ENCODE assay signal across 9 cellular contexts in genomic region chr10:112435013-112435619, GRCh38. TPM values are rescaled to one million over a fixed set of nuclear protein-coding genes. Genes with fewer than 3 reads are reported as not detected.
DNase-seq lines count a peak whose midpoint lies in the region; ATAC-seq lines count a peak whose summit lies in the region.
"Had no signal": no experiment of that assay in that cellular context is flagged by ENCODE, and none has a peak within 500 bp of the region (broad histone marks: within the 10 kb centered on the region; RNA-seq: fewer than 3 reads in every experiment).

No MANE protein-coding gene starts in this region.

- no peak overlapping the region for H3K4me3 ChIP-seq in H7 (ENCODE audit: insufficient read depth, low read depth, low read length)

- DNase-seq in NCI-H748 (lab: John Stamatoyannopoulos, UW; ENCODE audit: unreplicated experiment): peak; percentile 16
- no peak for DNase-seq in NCI-H748 treated with DMSO at 0.1 percent for 48 hours (lab: John Stamatoyannopoulos, UW)
- peak; percentile 68 for DNase-seq in RKO (ENCODE audit: low spot score)
- peak; percentile 12 for DNase-seq in fibroblast of the conjunctiva (ENCODE audit: low read depth)
- peak; percentile 50 for DNase-seq in superior temporal gyrus (ENCODE audit: extremely low spot score)
- no peak for DNase-seq in caudate nucleus (lab: John Stamatoyannopoulos, UW)
- DNase-seq in H7: no peak
- DNase-seq: NK-92 treated with Interleukin-12 subunit alpha and Interleukin-12 subunit beta, amount 100 ng/mL, for 24 hours had no signal

- ATAC-seq in GM21619 (IDR thresholded peaks at IDR 0.05; ENCODE audit: unreplicated experiment): no peak

- no peaks in the 10 kb centered on the region for H3K27me3 ChIP-seq in H7 (ENCODE audit: control insufficient read depth, insufficient read depth, low read length)

- H3K36me3 ChIP-seq in H7 (replicated peaks; ENCODE audit: control insufficient read depth, insufficient read depth, low read length): peaks cover 16% of the 10 kb centered on the region

- H3K27ac ChIP-seq in caudate nucleus (ENCODE audit: low read depth, low read length): no peak overlapping the region

RNA-seq across cellular contexts. Expression of gene ZDHHC6, which starts 11.6 kb away (rescaled TPM):
- 12.3 and 14.3 TPM in 2 replicates for total RNA-seq in H7 (2014; rRNA removed; shearing (Covaris generic))

RNA-seq across cellular contexts. Expression of gene VTI1A, which starts 11.9 kb away (rescaled TPM):
- total RNA-seq in H7 (2014; rRNA removed; shearing (Covaris generic)): 12.8 and 13.9 TPM in 2 replicates

Comparison
In these comparisons a context has a peak if more than half of its experiments do, and no peak if none do; other contexts are left out.
1. DNase-seq: peak in NCI-H748 (single experiment), RKO (single experiment), fibroblast of the conjunctiva (single experiment) and superior temporal gyrus (single experiment); none in NCI-H748 treated with DMSO at 0.1 percent for 48 hours (single experiment), caudate nucleus (0 of 61) and H7 (single experiment).